ENCODE assay signal across 13 cellular contexts in the genomic region with DNA sequence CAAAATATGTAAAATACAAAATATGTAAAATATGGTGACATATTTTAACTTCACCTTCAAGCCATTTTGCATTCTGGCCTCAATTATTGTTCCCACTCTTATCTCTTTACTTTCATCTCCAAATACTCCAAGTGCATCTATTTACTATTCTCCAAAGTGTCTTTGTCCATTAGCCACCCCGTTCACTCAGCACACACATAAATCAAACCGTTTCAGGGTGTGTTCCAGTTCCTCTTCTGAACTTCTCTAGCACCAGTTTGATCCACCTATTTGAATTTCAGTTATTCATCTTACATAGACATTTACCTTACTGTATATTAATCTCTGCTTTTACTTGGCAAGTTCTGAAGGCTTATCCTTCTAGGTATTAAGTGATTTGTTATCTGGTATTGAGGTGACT.
"Had no signal": no experiment of that assay in that cellular context is flagged by ENCODE, and none has a peak within 500 bp of the region (broad histone marks: within the 10 kb centered on the region; RNA-seq: fewer than 3 reads in every experiment).

No MANE protein-coding gene starts in this region.

- H3K36me3 ChIP-seq: ovary had no signal

- H3K27ac ChIP-seq: adrenal gland, ovary had no signal

- ATAC-seq: activated CD8-positive, alpha-beta memory T cell treated with anti-CD3 and anti-CD28 coated beads, Interleukin-2, amount 10 ng/mL, durations not matched to agents 7 days and 5 days had no signal

- H3K9me3 ChIP-seq: adrenal gland, ovary had no signal

- H3K9me3 Mint-ChIP-seq: activated CD4-positive, alpha-beta memory T cell treated with anti-CD3 and anti-CD28 coated beads for 36 hours; activated T-helper 2 cell treated with anti-CD3 and anti-CD28 coated beads, Interferon-gamma antibody, Interleukin-2, Interleukin-4, amounts not matched to agents 10 μg/mL and 5 μg/mL and 100 μg/mL, durations not matched to agents 14 hours and 24 hours and 36 hours; immature natural killer cell had no signal

- H3K27me3 Mint-ChIP-seq: activated CD4-positive, alpha-beta memory T cell treated with anti-CD3 and anti-CD28 coated beads for 36 hours; activated CD8-positive, alpha-beta memory T cell treated with anti-CD3 and anti-CD28 coated beads, Interleukin-2, amount 10 ng/mL, durations not matched to agents 7 days and 5 days had no signal

- H3K4me3 ChIP-seq: adrenal gland, ovary had no signal

- DNase-seq: activated CD4-positive, alpha-beta memory T cell treated with anti-CD3 and anti-CD28 coated beads for 36 hours; activated CD8-positive, alpha-beta memory T cell treated with anti-CD3 and anti-CD28 coated beads, Interleukin-2, amount 10 ng/mL, durations not matched to agents 7 days and 5 days; activated naive CD4-positive, alpha-beta T cell treated with anti-CD3 and anti-CD28 coated beads for 36 hours; activated T-cell treated with anti-CD3 and anti-CD28 coated beads, Interleukin-2, amount 50 U/mL, for 1 hour; adrenal gland; caudate nucleus; cortex of kidney; effector memory CD4-positive, alpha-beta T cell; immature natural killer cell; ovary; stimulated activated CD4-positive, alpha-beta T cell treated with anti-CD3 and anti-CD28 coated beads, Interleukin-1b, Interleukin-23, amount 100 ng/mL, for 48 hours; WERI-Rb-1 had no signal

- H3K4me1 ChIP-seq: adrenal gland had no signal

- H3K27ac Mint-ChIP-seq: activated CD4-positive, alpha-beta memory T cell treated with anti-CD3 and anti-CD28 coated beads for 36 hours; activated CD8-positive, alpha-beta memory T cell treated with anti-CD3 and anti-CD28 coated beads, Interleukin-2, amount 10 ng/mL, durations not matched to agents 7 days and 5 days; activated naive CD4-positive, alpha-beta T cell treated with anti-CD3 and anti-CD28 coated beads for 36 hours; activated T-helper 2 cell treated with anti-CD3 and anti-CD28 coated beads, Interferon-gamma antibody, Interleukin-2, Interleukin-4, amounts not matched to agents 10 μg/mL and 5 μg/mL and 100 μg/mL, durations not matched to agents 14 hours and 24 hours and 36 hours had no signal

- H3K27me3 ChIP-seq: adrenal gland, ovary had no signal

- H3K4me3 Mint-ChIP-seq: activated CD4-positive, alpha-beta memory T cell treated with anti-CD3 and anti-CD28 coated beads for 36 hours; activated CD8-positive, alpha-beta memory T cell treated with anti-CD3 and anti-CD28 coated beads, Interleukin-2, amount 10 ng/mL, durations not matched to agents 7 days and 5 days; activated naive CD4-positive, alpha-beta T cell treated with anti-CD3 and anti-CD28 coated beads for 36 hours; immature natural killer cell had no signal
